ENCODE assay signal across 18 cellular contexts in genomic region chr10:20993387-20994170, GRCh38.
DNase-seq lines count a peak whose midpoint lies in the region; ATAC-seq and TF ChIP-seq lines count a peak whose summit lies in the region.
"Had no signal": no experiment of that assay in that cellular context is flagged by ENCODE, and none has a peak within 500 bp of the region (broad histone marks: within the 10 kb centered on the region; RNA-seq: fewer than 3 reads in every experiment).

No MANE protein-coding gene starts in this region.

- no TSS peak for BruUV-seq in A673 (replicated peaks; lab: Mats Ljungman, UMichigan)

- no peaks in the 10 kb centered on the region for H3K9me3 ChIP-seq in A673 (ENCODE audit: low read depth, low read length, poor library complexity, severe bottlenecking)
- no peaks in the 10 kb centered on the region for H3K9me3 ChIP-seq in naive thymus-derived CD4-positive, alpha-beta T cell (ENCODE audit: control insufficient read depth in 2 of 3, low read length in 3 of 3)
- H3K9me3 ChIP-seq in right lobe of liver, result no peaks in the 10 kb centered on the region

- peaks cover 0 to 4% (median 0%) of the 10 kb centered on the region in 11 donors for H3K9me3 Mint-ChIP-seq in naive thymus-derived CD4-positive, alpha-beta T cell
- H3K9me3 Mint-ChIP-seq: natural killer cell treated with Interleukin-12 subunit alpha and Interleukin-12 subunit beta and Interleukin-15 and Interleukin-18, amount 100 ng/mL, for 72 hours had no signal

- DNase-seq in A673 (ENCODE audit: low spot score) (peak; percentile 60), NCI-H146 (lab: John Stamatoyannopoulos, UW) (peak; percentile 49), brain pericyte (ENCODE audit: low read depth, low spot score) (peak; percentile 59), kidney tubule cell (ENCODE audit: low spot score) (peak; percentile 2), globus pallidus (ENCODE audit: low spot score) (no peak), right lobe of liver (no peak)
- no peak for DNase-seq in activated T-cell treated with anti-CD3 and anti-CD28 coated beads, Interleukin-2, amount 50 U/mL, for 1 hour
- no peak for DNase-seq in naive thymus-derived CD4-positive, alpha-beta T cell
- DNase-seq: Calu3; left ventricle myocardium superior; NCI-H774; retina; RPMI8226; stimulated activated CD4-positive, alpha-beta T cell treated with anti-CD3 and anti-CD28 coated beads, Interleukin-2, amount 100 ng/mL, for 48 hours; stimulated activated CD8-positive, alpha-beta memory T cell treated with anti-CD3 and anti-CD28 coated beads, Interleukin-4, amount 100 ng/mL, for 48 hours had no signal

- H3K4me1 ChIP-seq in A673 (ENCODE audit: insufficient read depth, low read length, poor library complexity, severe bottlenecking), result peaks cover 8% of the 10 kb centered on the region
- no peaks in the 10 kb centered on the region for H3K4me1 ChIP-seq in naive thymus-derived CD4-positive, alpha-beta T cell (ENCODE audit: control insufficient read depth in 2 of 2, insufficient read depth in 2 of 2, low read length in 2 of 2)
- H3K4me1 ChIP-seq in right lobe of liver, result peaks cover 0 to 9% (median 0%) of the 10 kb centered on the region in 4 donors

- H3K36me3 ChIP-seq in A673 (ENCODE audit: insufficient read depth, low read length, poor library complexity, severe bottlenecking) (no peaks in the 10 kb centered on the region), right lobe of liver (no peaks in the 10 kb centered on the region)
- no peaks in the 10 kb centered on the region for H3K36me3 ChIP-seq in naive thymus-derived CD4-positive, alpha-beta T cell (ENCODE audit: control insufficient read depth in 2 of 3, insufficient read depth in 3 of 3, low read length in 3 of 3)

- H3K4me3 Mint-ChIP-seq in naive thymus-derived CD4-positive, alpha-beta T cell, result no peak overlapping the region
- H3K4me3 Mint-ChIP-seq: natural killer cell treated with Interleukin-12 subunit alpha and Interleukin-12 subunit beta and Interleukin-15 and Interleukin-18, amount 100 ng/mL, for 72 hours had no signal

- POLR2A ChIA-PET in A673 (lab: Charles Lee; ENCODE audit: low non-redundant PET), result no interaction called here
- POLR2A ChIA-PET in naive thymus-derived CD4-positive, alpha-beta T cell (lab: Charles Lee), result no interaction called here

- ATAC-seq in naive thymus-derived CD4-positive, alpha-beta T cell, result no peak
- no peak for ATAC-seq in right lobe of liver
- ATAC-seq: activated CD4-positive, CD25-positive, alpha-beta regulatory T cell treated with anti-CD3 and anti-CD28 coated beads, Interleukin-2, amount 50 U/mL, for 24 hours; left ventricle myocardium superior; natural killer cell treated with Interleukin-12 subunit alpha and Interleukin-12 subunit beta and Interleukin-15 and Interleukin-18, amount 100 ng/mL, for 72 hours had no signal

- intact Hi-C loops in A673 (cut with micrococcal nuclease; ENCODE audit: unreplicated experiment), result no loop called here
- intact Hi-C loops in naive thymus-derived CD4-positive, alpha-beta T cell (cut with micrococcal nuclease), result no loop called here
- intact Hi-C loops in right lobe of liver (cut with DNase I), result no loop called here

- no peak overlapping the region for H3K27ac ChIP-seq in A673 (ENCODE audit: low read depth, low read length, poor library complexity, severe bottlenecking)
- no peak overlapping the region for H3K27ac ChIP-seq in naive thymus-derived CD4-positive, alpha-beta T cell (ENCODE audit: low read depth, low read length)
- H3K27ac ChIP-seq in right lobe of liver, result no peak overlapping the region
- H3K27ac ChIP-seq: coronary artery had no signal

- no peaks in the 10 kb centered on the region for H3K36me3 Mint-ChIP-seq in naive thymus-derived CD4-positive, alpha-beta T cell
- H3K36me3 Mint-ChIP-seq: natural killer cell treated with Interleukin-12 subunit alpha and Interleukin-12 subunit beta and Interleukin-15 and Interleukin-18, amount 100 ng/mL, for 72 hours had no signal

- H3K4me3 ChIP-seq in A673 (ENCODE audit: low read depth, low read length, poor library complexity, severe bottlenecking) (no peak overlapping the region), right lobe of liver (no peak overlapping the region)
- H3K4me3 ChIP-seq in naive thymus-derived CD4-positive, alpha-beta T cell (ENCODE audit: low read length), result no peak overlapping the region
- H3K4me3 ChIP-seq: coronary artery had no signal

- WGBS in right lobe of liver (ENCODE audit: insufficient coverage, low coverage, low lambda C conversion rate, missing lambda C conversion rate), result 88% methylated on average over 8 of the region's 10 CpGs

- no peaks in the 10 kb centered on the region for H3K4me1 Mint-ChIP-seq in naive thymus-derived CD4-positive, alpha-beta T cell

- H3K27me3 ChIP-seq in A673 (replicated peaks; ENCODE audit: insufficient read depth, low read depth, low read length, poor library complexity) (no peaks in the 10 kb centered on the region), right lobe of liver (no peaks in the 10 kb centered on the region)
- H3K27me3 ChIP-seq in naive thymus-derived CD4-positive, alpha-beta T cell (ENCODE audit: control insufficient read depth in 2 of 2, insufficient read depth in 2 of 2, low read length in 2 of 2), result no peaks in the 10 kb centered on the region

- no peak for TF ChIP-seq CTCF in A673 (conservative IDR thresholded peaks at IDR 0.05; ENCODE audit: low read depth, low read length)
- TF ChIP-seq CTCF in right lobe of liver (IDR thresholded peaks at IDR 0.05), result no peak

- CTCF ChIA-PET in A673 (lab: Charles Lee), result no interaction called here
- CTCF ChIA-PET in naive thymus-derived CD4-positive, alpha-beta T cell (lab: Charles Lee), result no interaction called here

- TF ChIP-seq POLR2A in right lobe of liver (IDR thresholded peaks at IDR 0.05), result no peak

- peaks cover 0 to 12% (median 5%) of the 10 kb centered on the region in 5 donors for H3K27me3 Mint-ChIP-seq in naive thymus-derived CD4-positive, alpha-beta T cell

- no peak overlapping the region for H3K27ac Mint-ChIP-seq in naive thymus-derived CD4-positive, alpha-beta T cell
- H3K27ac Mint-ChIP-seq: natural killer cell treated with Interleukin-12 subunit alpha and Interleukin-12 subunit beta and Interleukin-15 and Interleukin-18, amount 100 ng/mL, for 72 hours had no signal

Comparison
In these comparisons a context has a peak if more than half of its experiments do, and no peak if none do; other contexts are left out.
1. DNase-seq: peak in A673 (single experiment), NCI-H146 (single experiment), brain pericyte (single experiment) and kidney tubule cell (single experiment); none in globus pallidus (single experiment), activated T-cell treated with anti-CD3 and anti-CD28 coated beads, Interleukin-2, amount 50 U/mL, for 1 hour (single experiment), naive thymus-derived CD4-positive, alpha-beta T cell (0 of 9) and right lobe of liver (0 of 3).